Comparison of ENCODE assay signal across 1 cellular context in the genomic region with DNA sequence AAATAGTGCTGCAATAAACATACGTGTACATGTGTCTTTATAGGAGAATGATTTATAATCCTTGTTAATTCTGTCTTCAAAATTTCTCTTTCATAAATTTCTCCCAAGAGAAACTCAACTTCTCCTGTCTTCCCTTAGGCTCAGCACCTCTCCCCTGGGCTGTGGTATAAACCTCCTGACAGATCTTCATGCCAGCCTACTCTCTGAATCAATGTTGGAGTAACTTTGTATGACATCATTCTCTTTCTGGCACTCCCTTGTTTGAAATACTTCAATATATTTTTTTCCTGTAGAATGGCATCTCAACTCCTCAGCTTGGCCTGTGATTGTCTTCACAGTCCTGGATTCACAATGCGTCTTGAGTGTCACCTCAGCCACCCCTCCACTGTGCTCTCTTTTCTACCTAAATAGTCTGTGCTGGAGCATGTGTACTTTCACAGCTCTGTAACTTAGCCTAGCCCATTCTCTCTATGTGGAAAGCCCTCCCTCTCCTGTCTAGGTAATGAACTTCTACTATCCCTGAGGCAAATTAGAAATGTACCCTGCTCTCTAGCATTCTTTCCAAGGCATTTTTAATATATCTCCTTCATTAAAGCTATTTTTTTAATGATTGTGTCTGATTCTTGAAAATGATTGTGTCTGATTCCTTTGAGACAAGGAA.
TF ChIP-seq lines count a peak whose summit lies in the region.

No MANE protein-coding gene starts in this region.

TF ChIP-seq in H1, 55 proteins besides CTCF, POLR2A, EP300 and RAD21 (continued from another document):
- TF ChIP-seq, protein P1, sequence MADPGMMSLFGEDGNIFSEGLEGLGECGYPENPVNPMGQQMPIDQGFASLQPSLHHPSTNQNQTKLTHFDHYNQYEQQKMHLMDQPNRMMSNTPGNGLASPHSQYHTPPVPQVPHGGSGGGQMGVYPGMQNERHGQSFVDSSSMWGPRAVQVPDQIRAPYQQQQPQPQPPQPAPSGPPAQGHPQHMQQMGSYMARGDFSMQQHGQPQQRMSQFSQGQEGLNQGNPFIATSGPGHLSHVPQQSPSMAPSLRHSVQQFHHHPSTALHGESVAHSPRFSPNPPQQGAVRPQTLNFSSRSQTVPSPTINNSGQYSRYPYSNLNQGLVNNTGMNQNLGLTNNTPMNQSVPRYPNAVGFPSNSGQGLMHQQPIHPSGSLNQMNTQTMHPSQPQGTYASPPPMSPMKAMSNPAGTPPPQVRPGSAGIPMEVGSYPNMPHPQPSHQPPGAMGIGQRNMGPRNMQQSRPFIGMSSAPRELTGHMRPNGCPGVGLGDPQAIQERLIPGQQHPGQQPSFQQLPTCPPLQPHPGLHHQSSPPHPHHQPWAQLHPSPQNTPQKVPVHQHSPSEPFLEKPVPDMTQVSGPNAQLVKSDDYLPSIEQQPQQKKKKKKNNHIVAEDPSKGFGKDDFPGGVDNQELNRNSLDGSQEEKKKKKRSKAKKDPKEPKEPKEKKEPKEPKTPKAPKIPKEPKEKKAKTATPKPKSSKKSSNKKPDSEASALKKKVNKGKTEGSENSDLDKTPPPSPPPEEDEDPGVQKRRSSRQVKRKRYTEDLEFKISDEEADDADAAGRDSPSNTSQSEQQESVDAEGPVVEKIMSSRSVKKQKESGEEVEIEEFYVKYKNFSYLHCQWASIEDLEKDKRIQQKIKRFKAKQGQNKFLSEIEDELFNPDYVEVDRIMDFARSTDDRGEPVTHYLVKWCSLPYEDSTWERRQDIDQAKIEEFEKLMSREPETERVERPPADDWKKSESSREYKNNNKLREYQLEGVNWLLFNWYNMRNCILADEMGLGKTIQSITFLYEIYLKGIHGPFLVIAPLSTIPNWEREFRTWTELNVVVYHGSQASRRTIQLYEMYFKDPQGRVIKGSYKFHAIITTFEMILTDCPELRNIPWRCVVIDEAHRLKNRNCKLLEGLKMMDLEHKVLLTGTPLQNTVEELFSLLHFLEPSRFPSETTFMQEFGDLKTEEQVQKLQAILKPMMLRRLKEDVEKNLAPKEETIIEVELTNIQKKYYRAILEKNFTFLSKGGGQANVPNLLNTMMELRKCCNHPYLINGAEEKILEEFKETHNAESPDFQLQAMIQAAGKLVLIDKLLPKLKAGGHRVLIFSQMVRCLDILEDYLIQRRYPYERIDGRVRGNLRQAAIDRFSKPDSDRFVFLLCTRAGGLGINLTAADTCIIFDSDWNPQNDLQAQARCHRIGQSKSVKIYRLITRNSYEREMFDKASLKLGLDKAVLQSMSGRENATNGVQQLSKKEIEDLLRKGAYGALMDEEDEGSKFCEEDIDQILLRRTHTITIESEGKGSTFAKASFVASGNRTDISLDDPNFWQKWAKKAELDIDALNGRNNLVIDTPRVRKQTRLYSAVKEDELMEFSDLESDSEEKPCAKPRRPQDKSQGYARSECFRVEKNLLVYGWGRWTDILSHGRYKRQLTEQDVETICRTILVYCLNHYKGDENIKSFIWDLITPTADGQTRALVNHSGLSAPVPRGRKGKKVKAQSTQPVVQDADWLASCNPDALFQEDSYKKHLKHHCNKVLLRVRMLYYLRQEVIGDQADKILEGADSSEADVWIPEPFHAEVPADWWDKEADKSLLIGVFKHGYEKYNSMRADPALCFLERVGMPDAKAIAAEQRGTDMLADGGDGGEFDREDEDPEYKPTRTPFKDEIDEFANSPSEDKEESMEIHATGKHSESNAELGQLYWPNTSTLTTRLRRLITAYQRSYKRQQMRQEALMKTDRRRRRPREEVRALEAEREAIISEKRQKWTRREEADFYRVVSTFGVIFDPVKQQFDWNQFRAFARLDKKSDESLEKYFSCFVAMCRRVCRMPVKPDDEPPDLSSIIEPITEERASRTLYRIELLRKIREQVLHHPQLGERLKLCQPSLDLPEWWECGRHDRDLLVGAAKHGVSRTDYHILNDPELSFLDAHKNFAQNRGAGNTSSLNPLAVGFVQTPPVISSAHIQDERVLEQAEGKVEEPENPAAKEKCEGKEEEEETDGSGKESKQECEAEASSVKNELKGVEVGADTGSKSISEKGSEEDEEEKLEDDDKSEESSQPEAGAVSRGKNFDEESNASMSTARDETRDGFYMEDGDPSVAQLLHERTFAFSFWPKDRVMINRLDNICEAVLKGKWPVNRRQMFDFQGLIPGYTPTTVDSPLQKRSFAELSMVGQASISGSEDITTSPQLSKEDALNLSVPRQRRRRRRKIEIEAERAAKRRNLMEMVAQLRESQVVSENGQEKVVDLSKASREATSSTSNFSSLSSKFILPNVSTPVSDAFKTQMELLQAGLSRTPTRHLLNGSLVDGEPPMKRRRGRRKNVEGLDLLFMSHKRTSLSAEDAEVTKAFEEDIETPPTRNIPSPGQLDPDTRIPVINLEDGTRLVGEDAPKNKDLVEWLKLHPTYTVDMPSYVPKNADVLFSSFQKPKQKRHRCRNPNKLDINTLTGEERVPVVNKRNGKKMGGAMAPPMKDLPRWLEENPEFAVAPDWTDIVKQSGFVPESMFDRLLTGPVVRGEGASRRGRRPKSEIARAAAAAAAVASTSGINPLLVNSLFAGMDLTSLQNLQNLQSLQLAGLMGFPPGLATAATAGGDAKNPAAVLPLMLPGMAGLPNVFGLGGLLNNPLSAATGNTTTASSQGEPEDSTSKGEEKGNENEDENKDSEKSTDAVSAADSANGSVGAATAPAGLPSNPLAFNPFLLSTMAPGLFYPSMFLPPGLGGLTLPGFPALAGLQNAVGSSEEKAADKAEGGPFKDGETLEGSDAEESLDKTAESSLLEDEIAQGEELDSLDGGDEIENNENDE (IDR thresholded peaks at IDR 0.05; ENCODE audit: insufficient replicate concordance, low read length), result no peak
- no peak for TF ChIP-seq SRF (IDR thresholded peaks at IDR 0.05; ENCODE audit: low read depth, low read length)
